Comparison of ENCODE assay signal across 9 cellular contexts in the genomic region with DNA sequence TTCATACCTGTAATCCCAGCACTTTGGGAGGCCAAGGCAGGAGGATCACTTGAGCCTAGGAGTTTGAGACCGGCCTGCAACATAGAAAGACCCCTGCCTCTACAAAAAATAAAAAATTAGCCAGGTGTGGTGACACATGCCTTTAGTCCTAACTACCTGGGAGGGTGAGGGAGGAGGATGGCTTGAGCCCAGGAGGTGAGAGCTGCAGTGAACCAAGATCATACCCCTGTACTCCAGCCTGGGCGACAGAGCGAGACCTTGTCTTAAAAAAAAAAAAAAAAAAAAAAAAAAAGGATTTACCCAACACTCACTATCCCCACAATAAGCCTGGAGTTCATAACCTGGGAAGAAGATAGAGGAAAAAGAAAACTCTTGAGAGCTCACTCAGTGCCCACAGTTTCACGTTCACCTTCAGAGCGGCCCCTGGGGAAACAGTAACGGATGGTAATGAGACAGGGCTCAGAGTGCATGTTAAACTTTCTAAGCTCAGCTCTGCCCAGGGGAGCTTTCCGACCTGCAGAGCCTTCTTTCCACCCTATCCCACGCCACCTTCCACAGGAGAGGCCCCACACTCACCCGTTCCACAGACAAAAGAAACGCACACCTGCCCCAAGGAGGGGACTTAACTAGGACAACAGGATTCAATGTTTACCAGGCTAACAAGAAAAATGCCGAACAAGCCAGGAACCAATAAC.
DNase-seq lines count a peak whose midpoint lies in the region; ATAC-seq and TF ChIP-seq lines count a peak whose summit lies in the region.
"Had no signal": no experiment of that assay in that cellular context is flagged by ENCODE, and none has a peak within 500 bp of the region (broad histone marks: within the 10 kb centered on the region; RNA-seq: fewer than 3 reads in every experiment).

No MANE protein-coding gene starts in this region.

- H3F3A ChIP-seq in GM23338 (replicated peaks; ENCODE audit: low read depth): no peaks in the 10 kb centered on the region; the same call in 1 of the 2 replicates

- no peaks in the 10 kb centered on the region for H3K9me3 Mint-ChIP-seq in GM23338
- H3K9me3 Mint-ChIP-seq in activated B cell treated with CpG ODN at 0.5 μM for 24 hours: no peaks in the 10 kb centered on the region

- no peaks in the 10 kb centered on the region for H3K9me3 ChIP-seq in stomach smooth muscle (ENCODE audit: control insufficient read depth in 2 of 2, low read length in 2 of 2)

- H3K27ac ChIP-seq in GM23338 (ENCODE audit: low read depth) (0 out of 2 replicates have a peak overlapping the region, but pooled peaks have one; percentile 85), layer of hippocampus (ENCODE audit: low read depth, low read length) (peak overlapping the region; percentile 95), stomach smooth muscle (ENCODE audit: low read length) (peak overlapping the region; percentile 53)

- H4K20me1 ChIP-seq in GM23338 (replicated peaks; ENCODE audit: insufficient read depth): peaks cover 5% of the 10 kb centered on the region

- H3K4me1 ChIP-seq in GM23338 (ENCODE audit: insufficient read depth): no peaks in the 10 kb centered on the region
- peaks cover 49% of the 10 kb centered on the region for H3K4me1 ChIP-seq in stomach smooth muscle (ENCODE audit: control insufficient read depth, insufficient read depth, low read length)

- DNase-seq in GM23338 (ENCODE audit: low spot score): no peak
- no peak for DNase-seq in activated B cell treated with CpG ODN at 0.5 μM for 24 hours
- DNase-seq: NCI-H1092, SIG-M5 had no signal

- no peak overlapping the region for H3K9ac ChIP-seq in stomach smooth muscle (ENCODE audit: low read length in 2 of 2)

- peaks cover 6% of the 10 kb centered on the region for H3K79me2 ChIP-seq in GM23338 (replicated peaks; ENCODE audit: insufficient read depth)

- peaks cover 2% of the 10 kb centered on the region for H3K27me3 Mint-ChIP-seq in GM23338 (ENCODE audit: insufficient read depth, low read depth, poor library complexity)
- H3K27me3 Mint-ChIP-seq in activated B cell treated with CpG ODN at 0.5 μM for 24 hours: no peaks in the 10 kb centered on the region

- H3K9me2 ChIP-seq in GM23338 (ENCODE audit: insufficient read depth): no peaks in the 10 kb centered on the region

- POLR2A ChIA-PET in activated B cell treated with CpG ODN at 0.5 μM for 24 hours (lab: Charles Lee): interaction anchor here (0.7 to 1.6 kb wide), 7 partner anchors 11 to 167 kb away, joined by 3 to 17 read pairs (median 6); no protein-coding TSS in a partner anchor

- H3K27me3 ChIP-seq in GM23338 (ENCODE audit: insufficient read depth): no peaks in the 10 kb centered on the region
- H3K27me3 ChIP-seq in layer of hippocampus (ENCODE audit: control insufficient read depth, insufficient read depth, low read length): no peaks in the 10 kb centered on the region
- no peaks in the 10 kb centered on the region for H3K27me3 ChIP-seq in stomach smooth muscle (ENCODE audit: control insufficient read depth in 1 of 2, insufficient read depth in 2 of 2, low read length in 2 of 2)

- H3K36me3 Mint-ChIP-seq in GM23338 (ENCODE audit: low read depth): no peaks in the 10 kb centered on the region
- H3K36me3 Mint-ChIP-seq in activated B cell treated with CpG ODN at 0.5 μM for 24 hours (ENCODE audit: low read depth): peaks cover 35% of the 10 kb centered on the region

- no peak overlapping the region for H3K4me3 Mint-ChIP-seq in GM23338
- H3K4me3 Mint-ChIP-seq in activated B cell treated with CpG ODN at 0.5 μM for 24 hours: peak overlapping the region; percentile 12

- H3K4me1 Mint-ChIP-seq in GM23338 (peaks cover 13% of the 10 kb centered on the region), activated B cell treated with CpG ODN at 0.5 μM for 24 hours (peaks cover 82% of the 10 kb centered on the region)

- ATAC-seq in GM23338 (peak; percentile 44), activated B cell treated with CpG ODN at 0.5 μM for 24 hours (ENCODE audit: low read depth) (peak; percentile 79), HG02852 (IDR thresholded peaks at IDR 0.05; ENCODE audit: unreplicated experiment) (no peak), GM21367 (IDR thresholded peaks at IDR 0.05; ENCODE audit: unreplicated experiment) (no peak), HG02973 (IDR thresholded peaks at IDR 0.05; ENCODE audit: unreplicated experiment) (no peak)

- intact Hi-C loops in activated B cell treated with CpG ODN at 0.5 μM for 24 hours (cut with micrococcal nuclease): loop anchor here (1.0 kb wide), 2 partner anchors 9 to 12 kb away; no protein-coding TSS in a partner anchor

- H3K27ac Mint-ChIP-seq in GM23338: peak overlapping the region; percentile 46; the same call in 1 of the 2 replicates
- H3K27ac Mint-ChIP-seq in activated B cell treated with CpG ODN at 0.5 μM for 24 hours: peak overlapping the region; percentile 77

- no peak overlapping the region for H3K4me3 ChIP-seq in GM23338
- no peak overlapping the region for H3K4me3 ChIP-seq in stomach smooth muscle (ENCODE audit: low read length in 2 of 2)

- no peak for TF ChIP-seq CTCF in GM23338 (conservative IDR thresholded peaks at IDR 0.05; ENCODE audit: low read depth in 2 of 2)
- TF ChIP-seq CTCF in activated B cell treated with CpG ODN at 0.5 μM for 24 hours (IDR thresholded peaks at IDR 0.05): no peak

- CTCF ChIA-PET in activated B cell treated with CpG ODN at 0.5 μM for 24 hours (lab: Charles Lee): interaction anchor here (0.6 to 4.2 kb wide), 3 partner anchors 12 to 46 kb away, joined by 3 to 33 read pairs (median 6); no protein-coding TSS in a partner anchor

- H3K36me3 ChIP-seq in GM23338 (ENCODE audit: insufficient read depth): no peaks in the 10 kb centered on the region; the same call in 1 of the 2 replicates
- H3K36me3 ChIP-seq in stomach smooth muscle (ENCODE audit: control insufficient read depth in 2 of 2, insufficient read depth in 2 of 2, low read length in 2 of 2): no peaks in the 10 kb centered on the region

- no peak overlapping the region for H2AFZ ChIP-seq in GM23338

- H3K4me2 ChIP-seq in GM23338: no peak overlapping the region

TF ChIP-seq in GM23338, 12 proteins besides CTCF, POLR2A, EP300 and RAD21 (continues in another document):
- TF ChIP-seq CREB1 (CRISPR knock-in tag; IDR thresholded peaks at IDR 0.05; ENCODE audit: low read depth): no peak
- TF ChIP-seq, protein P1, sequence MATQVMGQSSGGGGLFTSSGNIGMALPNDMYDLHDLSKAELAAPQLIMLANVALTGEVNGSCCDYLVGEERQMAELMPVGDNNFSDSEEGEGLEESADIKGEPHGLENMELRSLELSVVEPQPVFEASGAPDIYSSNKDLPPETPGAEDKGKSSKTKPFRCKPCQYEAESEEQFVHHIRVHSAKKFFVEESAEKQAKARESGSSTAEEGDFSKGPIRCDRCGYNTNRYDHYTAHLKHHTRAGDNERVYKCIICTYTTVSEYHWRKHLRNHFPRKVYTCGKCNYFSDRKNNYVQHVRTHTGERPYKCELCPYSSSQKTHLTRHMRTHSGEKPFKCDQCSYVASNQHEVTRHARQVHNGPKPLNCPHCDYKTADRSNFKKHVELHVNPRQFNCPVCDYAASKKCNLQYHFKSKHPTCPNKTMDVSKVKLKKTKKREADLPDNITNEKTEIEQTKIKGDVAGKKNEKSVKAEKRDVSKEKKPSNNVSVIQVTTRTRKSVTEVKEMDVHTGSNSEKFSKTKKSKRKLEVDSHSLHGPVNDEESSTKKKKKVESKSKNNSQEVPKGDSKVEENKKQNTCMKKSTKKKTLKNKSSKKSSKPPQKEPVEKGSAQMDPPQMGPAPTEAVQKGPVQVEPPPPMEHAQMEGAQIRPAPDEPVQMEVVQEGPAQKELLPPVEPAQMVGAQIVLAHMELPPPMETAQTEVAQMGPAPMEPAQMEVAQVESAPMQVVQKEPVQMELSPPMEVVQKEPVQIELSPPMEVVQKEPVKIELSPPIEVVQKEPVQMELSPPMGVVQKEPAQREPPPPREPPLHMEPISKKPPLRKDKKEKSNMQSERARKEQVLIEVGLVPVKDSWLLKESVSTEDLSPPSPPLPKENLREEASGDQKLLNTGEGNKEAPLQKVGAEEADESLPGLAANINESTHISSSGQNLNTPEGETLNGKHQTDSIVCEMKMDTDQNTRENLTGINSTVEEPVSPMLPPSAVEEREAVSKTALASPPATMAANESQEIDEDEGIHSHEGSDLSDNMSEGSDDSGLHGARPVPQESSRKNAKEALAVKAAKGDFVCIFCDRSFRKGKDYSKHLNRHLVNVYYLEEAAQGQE (IDR thresholded peaks at IDR 0.05; ENCODE audit: unreplicated experiment): no peak

Comparison
In these comparisons a context has a peak if more than half of its experiments do, and no peak if none do; other contexts are left out.
1. ATAC-seq: peak in GM23338 (single experiment) and activated B cell treated with CpG ODN at 0.5 μM for 24 hours (single experiment); none in HG02852 (single experiment), GM21367 (single experiment) and HG02973 (single experiment).
2. Peak in every context shown above with its lines, with median percentiles within 50 percentile points of each other: H3K27ac ChIP-seq.